Comparison of ENCODE assay signal across 20 cellular contexts in the genomic region with DNA sequence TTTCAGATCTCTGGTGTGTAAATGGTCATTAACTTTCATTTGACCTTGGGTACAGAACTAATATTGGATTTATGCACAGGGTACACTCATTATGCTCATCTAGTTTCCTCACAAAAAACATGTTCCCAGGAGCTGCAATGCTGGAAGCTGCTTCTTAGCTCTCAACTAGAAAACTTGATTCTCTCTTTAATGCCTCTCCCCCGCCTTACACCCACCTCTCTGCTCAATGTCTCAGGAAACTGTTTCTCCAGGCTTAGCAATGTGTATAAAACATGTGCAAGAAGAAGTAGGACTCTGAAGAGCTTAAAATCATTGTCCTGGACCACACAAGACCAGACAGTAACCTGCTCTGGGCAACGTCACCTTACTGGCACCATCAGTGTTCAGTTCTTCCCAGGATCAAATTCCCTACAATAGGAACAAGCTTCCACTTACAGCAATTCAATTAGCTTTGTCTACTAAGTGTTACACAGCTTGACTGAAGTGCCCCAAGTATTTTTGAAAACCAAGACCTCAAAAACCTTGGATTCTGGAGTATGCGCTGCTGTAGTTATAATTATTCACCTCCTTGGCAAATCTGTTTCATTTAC.
DNase-seq lines count a peak whose midpoint lies in the region; ATAC-seq, FAIRE-seq and TF ChIP-seq lines count a peak whose summit lies in the region.
"Had no signal": no experiment of that assay in that cellular context is flagged by ENCODE, and none has a peak within 500 bp of the region (broad histone marks: within the 10 kb centered on the region; RNA-seq: fewer than 3 reads in every experiment).

No MANE protein-coding gene starts in this region.

- no peak overlapping the region for H3K27ac ChIP-seq in HepG2 (ENCODE audit: extremely low read length, insufficient read depth, low read length)
- H3K27ac ChIP-seq in right lobe of liver = no peak overlapping the region
- H3K27ac ChIP-seq: adrenal gland, cardiac muscle cell had no signal

- intact Hi-C loops in HepG2 (cut with micrococcal nuclease; ENCODE audit: unreplicated experiment) = no loop called here
- intact Hi-C loops in right lobe of liver (cut with DNase I) = no loop called here
- intact Hi-C loops in Calu3 (cut with micrococcal nuclease; ENCODE audit: unreplicated experiment) = no loop called here

- peak; percentile 26 for FAIRE-seq in HepG2 (lab: Jason Lieb, UNC)
- FAIRE-seq: frontal cortex had no signal

- TF ChIP-seq RAD21 in HepG2 (CRISPR knock-in tag; IDR thresholded peaks at IDR 0.05) = no peak

- no peak overlapping the region for H3K4me2 ChIP-seq in HepG2 (ENCODE audit: low read depth, low read length)

- POLR2A ChIA-PET in HepG2 (lab: Yijun Ruan, JAX) (no interaction called here), WTC11 (lab: Charles Lee) (no interaction called here), T-cell (lab: Charles Lee) (no interaction called here)

- no peak overlapping the region for H3K9ac ChIP-seq in HepG2 (ENCODE audit: insufficient read depth, low read depth, low read length)

- H3K27me3 Mint-ChIP-seq in WTC11 (ENCODE audit: low read depth) = no peaks in the 10 kb centered on the region
- no peaks in the 10 kb centered on the region for H3K27me3 Mint-ChIP-seq in Calu3 (ENCODE audit: unreplicated experiment)
- peaks cover 3 to 5% of the 10 kb centered on the region in 2 donors for H3K27me3 Mint-ChIP-seq in T-cell

- DNase-seq in HepG2 (ENCODE audit: low spot score) (no peak), right lobe of liver (no peak), WTC11 (ENCODE audit: low spot score) (no peak), left kidney (ENCODE audit: low read depth, low spot score) (peak; percentile 78), Calu3 (no peak), T-cell (no peak)
- DNase-seq in stimulated activated CD4-positive, alpha-beta T cell treated with anti-CD3 and anti-CD28 coated beads, Interleukin-1b, Interleukin-23, amount 100 ng/mL, for 48 hours = no peak
- DNase-seq: activated CD4-positive, alpha-beta T cell treated with anti-CD3 and anti-CD28 coated beads, Interleukin-2, amount 10 ng/mL, durations not matched to agents 7 days and 5 days; adrenal gland; CD8-positive, alpha-beta memory T cell; erythroblast; KBM-7; left ventricle myocardium superior; right cardiac atrium; RPMI8226 had no signal

- TF ChIP-seq CTCF in HepG2 (CRISPR knock-in tag; IDR thresholded peaks at IDR 0.05) (no peak), right lobe of liver (IDR thresholded peaks at IDR 0.05) (no peak), WTC11 (IDR thresholded peaks at IDR 0.05) (no peak), Calu3 (IDR thresholded peaks at IDR 0.05; ENCODE audit: unreplicated experiment) (no peak)

- CTCF ChIA-PET in HepG2 (lab: Yijun Ruan, JAX; ENCODE audit: low intra/inter-chr PET ratio, low total read pairs) (no interaction called here), WTC11 (lab: Charles Lee) (interaction anchor here (0.9 to 2.5 kb wide), 4 partner anchors 35 to 200 kb away, joined by 3 to 15 read pairs (median 6); no protein-coding TSS in a partner anchor), Calu3 (lab: Charles Lee) (interaction anchor here (1.2 kb wide), 1 partner anchor 142 kb away, joined by 3 read pairs; no protein-coding TSS in a partner anchor), T-cell (lab: Charles Lee) (no interaction called here)

- H3K4me3 ChIP-seq in HepG2 (replicated peaks in 1 of 3; ENCODE audit: insufficient read depth in 1 of 3, low read depth in 2 of 3, low read length in 3 of 3) (no peak overlapping the region), right lobe of liver (no peak overlapping the region)
- H3K4me3 ChIP-seq: adrenal gland, cardiac muscle cell, tibial nerve had no signal

- peaks cover 4% of the 10 kb centered on the region for H3K79me2 ChIP-seq in HepG2 (ENCODE audit: insufficient read depth, low read length)

- H2AFZ ChIP-seq in HepG2 (ENCODE audit: low read length) = no peak overlapping the region

- H3K4me1 Mint-ChIP-seq in WTC11 = peaks cover 37% of the 10 kb centered on the region
- peaks cover 9% of the 10 kb centered on the region for H3K4me1 Mint-ChIP-seq in Calu3 (ENCODE audit: low read depth, unreplicated experiment)
- no peaks in the 10 kb centered on the region for H3K4me1 Mint-ChIP-seq in T-cell
- H3K4me1 Mint-ChIP-seq: CD8-positive, alpha-beta memory T cell; stimulated activated effector memory CD8-positive, alpha-beta T cell treated with anti-CD3 and anti-CD28 coated beads, Interleukin-12 subunit alpha, Interleukin-12 subunit beta, amount 100 ng/mL, for 72 hours had no signal

- no peaks in the 10 kb centered on the region for H3K9me3 ChIP-seq in HepG2 (ENCODE audit: low read length)
- no peaks in the 10 kb centered on the region for H3K9me3 ChIP-seq in right lobe of liver
- H3K9me3 ChIP-seq: adrenal gland, tibial nerve had no signal

- peaks cover 6% of the 10 kb centered on the region; the same call in 1 of the 2 replicates for H3K9me3 Mint-ChIP-seq in WTC11
- no peaks in the 10 kb centered on the region for H3K9me3 Mint-ChIP-seq in Calu3 (ENCODE audit: low read depth, unreplicated experiment)
- H3K9me3 Mint-ChIP-seq in T-cell = no peaks in the 10 kb centered on the region
- H3K9me3 Mint-ChIP-seq: activated CD4-positive, alpha-beta T cell treated with anti-CD3 and anti-CD28 coated beads, Interleukin-2, amount 10 ng/mL, durations not matched to agents 7 days and 5 days; CD8-positive, alpha-beta memory T cell; stimulated activated effector memory CD8-positive, alpha-beta T cell treated with anti-CD3 and anti-CD28 coated beads, Interleukin-12 subunit alpha, Interleukin-12 subunit beta, amount 100 ng/mL, for 72 hours had no signal

- whole genome bisulfite sequencing in HepG2 (ENCODE audit: low lambda C conversion rate) = 97% methylated on average over 3 of the region's 3 CpGs
- WGBS in right lobe of liver (ENCODE audit: insufficient coverage, low coverage, low lambda C conversion rate, missing lambda C conversion rate) = 92% methylated on average over 3 of the region's 3 CpGs

- no peak overlapping the region for H3K4me3 Mint-ChIP-seq in WTC11
- no peak overlapping the region for H3K4me3 Mint-ChIP-seq in Calu3 (ENCODE audit: low read depth, unreplicated experiment)
- H3K4me3 Mint-ChIP-seq in T-cell = no peak overlapping the region
- H3K4me3 Mint-ChIP-seq: activated CD4-positive, alpha-beta T cell treated with anti-CD3 and anti-CD28 coated beads, Interleukin-2, amount 10 ng/mL, durations not matched to agents 7 days and 5 days; CD8-positive, alpha-beta memory T cell; stimulated activated effector memory CD8-positive, alpha-beta T cell treated with anti-CD3 and anti-CD28 coated beads, Interleukin-12 subunit alpha, Interleukin-12 subunit beta, amount 100 ng/mL, for 72 hours had no signal

- H3K27ac Mint-ChIP-seq in WTC11 (peak overlapping the region; percentile 55; the same call in 1 of the 2 replicates), Calu3 (ENCODE audit: unreplicated experiment) (no peak overlapping the region), T-cell (no peak overlapping the region)
- H3K27ac Mint-ChIP-seq: activated CD4-positive, alpha-beta T cell treated with anti-CD3 and anti-CD28 coated beads, Interleukin-2, amount 10 ng/mL, durations not matched to agents 7 days and 5 days; CD8-positive, alpha-beta memory T cell; stimulated activated effector memory CD8-positive, alpha-beta T cell treated with anti-CD3 and anti-CD28 coated beads, Interleukin-12 subunit alpha, Interleukin-12 subunit beta, amount 100 ng/mL, for 72 hours had no signal

- H3K36me3 ChIP-seq in HepG2 (replicated peaks in 1 of 2; ENCODE audit: control insufficient read depth in 1 of 2, insufficient read depth in 2 of 2, low read length in 2 of 2) (peaks cover 4 to 37% of the 10 kb centered on the region in 2 experiments), right lobe of liver (no peaks in the 10 kb centered on the region)
- H3K36me3 ChIP-seq: adrenal gland, cardiac muscle cell, tibial nerve had no signal

- no peaks in the 10 kb centered on the region for H3K4me1 ChIP-seq in HepG2 (ENCODE audit: insufficient read depth, low read length)
- no peaks in the 10 kb centered on the region for H3K4me1 ChIP-seq in right lobe of liver
- H3K4me1 ChIP-seq: adrenal gland had no signal

- H3K36me3 Mint-ChIP-seq in WTC11 (no peaks in the 10 kb centered on the region), Calu3 (ENCODE audit: insufficient read depth, unreplicated experiment) (peaks cover 13% of the 10 kb centered on the region), T-cell (no peaks in the 10 kb centered on the region)
- H3K36me3 Mint-ChIP-seq: CD8-positive, alpha-beta memory T cell; stimulated activated effector memory CD8-positive, alpha-beta T cell treated with anti-CD3 and anti-CD28 coated beads, Interleukin-12 subunit alpha, Interleukin-12 subunit beta, amount 100 ng/mL, for 72 hours had no signal

- in situ Hi-C loops in HepG2 (cut with HindIII; ENCODE audit: extremely low pct_ligation_motif_present, low pct_unique_long_range_greater_than_20kb) = no loop called here

- no peak for ATAC-seq in HepG2
- ATAC-seq in right lobe of liver = no peak
- no peak for ATAC-seq in WTC11
- ATAC-seq in esophagus mucosa = no peak
- ATAC-seq in T-cell (replicated peaks in 1 of 4) = no peak
- ATAC-seq: left ventricle myocardium superior; right cardiac atrium; stimulated activated effector memory CD8-positive, alpha-beta T cell treated with anti-CD3 and anti-CD28 coated beads, Interleukin-12 subunit alpha, Interleukin-12 subunit beta, amount 100 ng/mL, for 72 hours had no signal

- TF ChIP-seq POLR2A in HepG2 (IDR thresholded peaks at IDR 0.05; ENCODE audit: insufficient read depth in 1 of 2, low read depth in 2 of 2, low read length in 2 of 2) = no peak
- no peak for TF ChIP-seq POLR2A in right lobe of liver (IDR thresholded peaks at IDR 0.05)

- H3K27me3 ChIP-seq in HepG2 (ENCODE audit: control insufficient read depth in 1 of 2, insufficient read depth in 2 of 2, low read length in 2 of 2) = no peaks in the 10 kb centered on the region
- no peaks in the 10 kb centered on the region for H3K27me3 ChIP-seq in right lobe of liver
- H3K27me3 ChIP-seq: adrenal gland, cardiac muscle cell, tibial nerve had no signal

- TF ChIP-seq EP300 in HepG2 (IDR thresholded peaks at IDR 0.05; ENCODE audit: low read depth in 2 of 2, low read length in 2 of 2) = no peak
- TF ChIP-seq EP300 in HepG2 (CRISPR knock-in tag; IDR thresholded peaks at IDR 0.05; ENCODE audit: borderline replicate concordance) = no peak

- BruUV-seq in HepG2 (replicated peaks; lab: Mats Ljungman, UMichigan) = no TSS peak
- BruUV-seq in Calu3 (replicated peaks; lab: Mats Ljungman, UMichigan) = no TSS peak

- peaks cover 7% of the 10 kb centered on the region for H4K20me1 ChIP-seq in HepG2 (ENCODE audit: insufficient read depth, low read length)

TF ChIP-seq in HepG2, 621 proteins besides CTCF, POLR2A, EP300 and RAD21:
- TF ChIP-seq SIX4 (CRISPR knock-in tag; IDR thresholded peaks at IDR 0.05) = no peak
- TF ChIP-seq RBM22 (optimal IDR thresholded peaks at IDR 0.05; ENCODE audit: low read length) = peak; percentile 38
TF ChIP-seq in HepG2: peak in this region for 1.

Comparison
In these comparisons a context has a peak if more than half of its experiments do, and no peak if none do; other contexts are left out.
1. CTCF ChIA-PET loops: an anchor here in WTC11 (0.9 to 2.5 kb wide) and Calu3 (1.2 kb wide); none called in HepG2 and T-cell.